ENCODE assay signal across 1 cellular context in the genomic region with DNA sequence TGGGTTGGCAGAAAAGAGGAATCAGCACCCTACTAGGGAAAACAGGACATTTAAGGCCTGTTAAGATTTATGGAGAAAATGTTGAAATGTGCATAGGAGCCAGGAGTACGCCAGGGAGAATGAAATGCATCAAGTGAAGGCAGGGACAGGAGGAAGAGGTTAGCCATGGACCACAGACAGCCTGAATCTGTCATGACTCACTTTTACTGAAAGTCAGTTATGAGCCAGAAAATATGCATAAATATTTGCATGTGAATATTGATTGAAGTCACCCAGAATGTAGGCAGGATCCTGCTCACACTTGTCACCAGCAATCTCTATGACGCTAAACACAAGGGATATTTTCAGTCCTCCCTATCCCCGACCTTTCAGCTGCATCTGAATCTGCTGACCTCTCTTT.
TF ChIP-seq lines count a peak whose summit lies in the region.

No MANE protein-coding gene starts in this region.

TF ChIP-seq in SK-N-SH, 30 proteins besides CTCF, POLR2A, EP300 and RAD21 (continued from another document):
- TF ChIP-seq, protein P1, sequence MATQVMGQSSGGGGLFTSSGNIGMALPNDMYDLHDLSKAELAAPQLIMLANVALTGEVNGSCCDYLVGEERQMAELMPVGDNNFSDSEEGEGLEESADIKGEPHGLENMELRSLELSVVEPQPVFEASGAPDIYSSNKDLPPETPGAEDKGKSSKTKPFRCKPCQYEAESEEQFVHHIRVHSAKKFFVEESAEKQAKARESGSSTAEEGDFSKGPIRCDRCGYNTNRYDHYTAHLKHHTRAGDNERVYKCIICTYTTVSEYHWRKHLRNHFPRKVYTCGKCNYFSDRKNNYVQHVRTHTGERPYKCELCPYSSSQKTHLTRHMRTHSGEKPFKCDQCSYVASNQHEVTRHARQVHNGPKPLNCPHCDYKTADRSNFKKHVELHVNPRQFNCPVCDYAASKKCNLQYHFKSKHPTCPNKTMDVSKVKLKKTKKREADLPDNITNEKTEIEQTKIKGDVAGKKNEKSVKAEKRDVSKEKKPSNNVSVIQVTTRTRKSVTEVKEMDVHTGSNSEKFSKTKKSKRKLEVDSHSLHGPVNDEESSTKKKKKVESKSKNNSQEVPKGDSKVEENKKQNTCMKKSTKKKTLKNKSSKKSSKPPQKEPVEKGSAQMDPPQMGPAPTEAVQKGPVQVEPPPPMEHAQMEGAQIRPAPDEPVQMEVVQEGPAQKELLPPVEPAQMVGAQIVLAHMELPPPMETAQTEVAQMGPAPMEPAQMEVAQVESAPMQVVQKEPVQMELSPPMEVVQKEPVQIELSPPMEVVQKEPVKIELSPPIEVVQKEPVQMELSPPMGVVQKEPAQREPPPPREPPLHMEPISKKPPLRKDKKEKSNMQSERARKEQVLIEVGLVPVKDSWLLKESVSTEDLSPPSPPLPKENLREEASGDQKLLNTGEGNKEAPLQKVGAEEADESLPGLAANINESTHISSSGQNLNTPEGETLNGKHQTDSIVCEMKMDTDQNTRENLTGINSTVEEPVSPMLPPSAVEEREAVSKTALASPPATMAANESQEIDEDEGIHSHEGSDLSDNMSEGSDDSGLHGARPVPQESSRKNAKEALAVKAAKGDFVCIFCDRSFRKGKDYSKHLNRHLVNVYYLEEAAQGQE (IDR thresholded peaks at IDR 0.05; ENCODE audit: low read depth, low read length), result peak; percentile 49; the same call in 1 of the 2 replicates
- TF ChIP-seq GABPA (IDR thresholded peaks at IDR 0.05; ENCODE audit: low read depth) (no peak), JUND (IDR thresholded peaks at IDR 0.05) (peak; percentile 94)
- TF ChIP-seq, protein P2, sequence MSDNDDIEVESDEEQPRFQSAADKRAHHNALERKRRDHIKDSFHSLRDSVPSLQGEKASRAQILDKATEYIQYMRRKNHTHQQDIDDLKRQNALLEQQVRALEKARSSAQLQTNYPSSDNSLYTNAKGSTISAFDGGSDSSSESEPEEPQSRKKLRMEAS (IDR thresholded peaks at IDR 0.05; ENCODE audit: low read depth), result peak; percentile 74
TF ChIP-seq in SK-N-SH: peak in this region for 15.
